16 cellular contexts compared by ENCODE assay signal in genomic region chr3:46400000-46400734, GRCh38. TPM values are rescaled to one million over a fixed set of nuclear protein-coding genes. Genes with fewer than 3 reads are reported as not detected.
DNase-seq lines count a peak whose midpoint lies in the region; ATAC-seq lines count a peak whose summit lies in the region.
"Had no signal": no experiment of that assay in that cellular context is flagged by ENCODE, and none has a peak within 500 bp of the region (broad histone marks: within the 10 kb centered on the region; RNA-seq: fewer than 3 reads in every experiment).

No MANE protein-coding gene starts in this region.

- DNase-seq in left cardiac atrium (no peak), Right ventricle myocardium superior (no peak), RPMI7951 (ENCODE audit: low read depth) (peak; percentile 89), hepatic stellate cell (ENCODE audit: low spot score) (peak; percentile 67), neuronal stem cell (ENCODE audit: low spot score) (no peak)
- no peak for DNase-seq in activated CD4-positive, alpha-beta T cell treated with anti-CD3 and anti-CD28 coated beads, Interleukin-2, amount 50 U/mL, for 4 hours
- no peak for DNase-seq in T-helper 2 cell treated with Interferon-gamma antibody and Interleukin-4, amounts not matched to agents 5 μg/mL and 100 μg/mL, for 36 hours (ENCODE audit: low spot score)
- DNase-seq: midbrain; NCI-H2029 treated with DMSO at 0.1 percent for 48 hours; posterior cingulate gyrus; stimulated activated CD4-positive, alpha-beta T cell treated with anti-CD3 and anti-CD28 coated beads, Interleukin-1b, Interleukin-23, amount 100 ng/mL, for 48 hours had no signal

- H3K23ac ChIP-seq in neuronal stem cell (ENCODE audit: low read depth, low read length, poor library complexity): no peak overlapping the region

- H3K18ac ChIP-seq in neuronal stem cell (ENCODE audit: low read length): no peak overlapping the region

- H2BK12ac ChIP-seq in neuronal stem cell (ENCODE audit: low read length): no peak overlapping the region

- H2AFZ ChIP-seq in neuronal stem cell (ENCODE audit: low read length): no peak overlapping the region

- no peak overlapping the region for H3K9ac ChIP-seq in neuronal stem cell (ENCODE audit: low read depth, low read length, poor library complexity)
- H3K9ac ChIP-seq: KMS-11 had no signal

- H3K4me3 ChIP-seq in neuronal stem cell (ENCODE audit: low read length in 2 of 2): no peak overlapping the region

- H3K4me1 ChIP-seq in neuronal stem cell (ENCODE audit: control insufficient read depth in 2 of 2, insufficient read depth in 1 of 2, low read depth in 1 of 2, low read length in 2 of 2): no peaks in the 10 kb centered on the region

- H3K36me3 Mint-ChIP-seq in T-helper 2 cell treated with Interferon-gamma antibody and Interleukin-4, amounts not matched to agents 5 μg/mL and 100 μg/mL, for 36 hours (ENCODE audit: low read depth): no peaks in the 10 kb centered on the region

- no peak overlapping the region for H3K4me3 Mint-ChIP-seq in T-helper 2 cell treated with Interferon-gamma antibody and Interleukin-4, amounts not matched to agents 5 μg/mL and 100 μg/mL, for 36 hours
- H3K4me3 Mint-ChIP-seq: T-helper 1 cell treated with Interleukin-12 subunit alpha and Interleukin-12 subunit beta and Interleukin-4 antibody, amounts not matched to agents 30 μg/mL and 1 μg/mL, for 36 hours had no signal

- no peak overlapping the region for H2BK120ac ChIP-seq in neuronal stem cell (ENCODE audit: low read depth, low read length)

- H3K27me3 Mint-ChIP-seq in T-helper 2 cell treated with Interferon-gamma antibody and Interleukin-4, amounts not matched to agents 5 μg/mL and 100 μg/mL, for 36 hours (ENCODE audit: low read depth): peaks cover 18% of the 10 kb centered on the region

- H2AK5ac ChIP-seq in neuronal stem cell (ENCODE audit: low read depth, low read length): no peak overlapping the region

- H4K8ac ChIP-seq in neuronal stem cell (ENCODE audit: low read depth, low read length): no peak overlapping the region

- ATAC-seq in left cardiac atrium: peak; percentile 52 to 90
- no peak for ATAC-seq in Right ventricle myocardium superior (ENCODE audit: poor library complexity)
- no peak for ATAC-seq in GM18498 (IDR thresholded peaks at IDR 0.05; ENCODE audit: unreplicated experiment)
- ATAC-seq: Panc1 had no signal

- H3K27ac ChIP-seq in neuronal stem cell (replicated peaks; ENCODE audit: low read length): no peak overlapping the region
- H3K27ac ChIP-seq: epithelial cell of prostate, KMS-11 had no signal

- no CpG with 5 or more reads among the region's 8 CpGs for WGBS in neuronal stem cell (ENCODE audit: extremely low coverage in 2 of 2, insufficient read length in 2 of 2, insufficient replicate concordance in 1 of 2), 2 donors

- H3K4me1 Mint-ChIP-seq in T-helper 2 cell treated with Interferon-gamma antibody and Interleukin-4, amounts not matched to agents 5 μg/mL and 100 μg/mL, for 36 hours (ENCODE audit: low read depth): peaks cover 5% of the 10 kb centered on the region

- H3K14ac ChIP-seq in neuronal stem cell (ENCODE audit: low read length): no peak overlapping the region

- H2BK15ac ChIP-seq in neuronal stem cell (ENCODE audit: low read length): no peak overlapping the region

- intact Hi-C loops in left cardiac atrium (cut with DNase I) (no loop called here), Right ventricle myocardium superior (cut with DNase I) (no loop called here)

- H3K9me3 ChIP-seq in neuronal stem cell (replicated peaks in 1 of 2; ENCODE audit: control insufficient read depth in 2 of 2, insufficient read depth in 1 of 2, low read depth in 1 of 2, low read length in 2 of 2): no peaks in the 10 kb centered on the region

- no peak overlapping the region for H2BK5ac ChIP-seq in neuronal stem cell (ENCODE audit: low read length)

- no peak overlapping the region for H3K27ac Mint-ChIP-seq in T-helper 2 cell treated with Interferon-gamma antibody and Interleukin-4, amounts not matched to agents 5 μg/mL and 100 μg/mL, for 36 hours
- H3K27ac Mint-ChIP-seq: T-helper 1 cell treated with Interleukin-12 subunit alpha and Interleukin-12 subunit beta and Interleukin-4 antibody, amounts not matched to agents 30 μg/mL and 1 μg/mL, for 36 hours had no signal

- no peak overlapping the region for H4K91ac ChIP-seq in neuronal stem cell (ENCODE audit: low read depth, low read length, poor library complexity)

- H3K36me3 ChIP-seq in neuronal stem cell (replicated peaks in 1 of 2; ENCODE audit: control insufficient read depth in 2 of 2, insufficient read depth in 2 of 2, low read length in 2 of 2): no peaks in the 10 kb centered on the region

- no peak overlapping the region for H3K4ac ChIP-seq in neuronal stem cell (ENCODE audit: low read length)

- H3K4me2 ChIP-seq in neuronal stem cell (ENCODE audit: insufficient read depth, low read length, poor library complexity, severe bottlenecking): no peak overlapping the region
- H3K4me2 ChIP-seq: KMS-11 had no signal

- H3K27me3 ChIP-seq in neuronal stem cell (ENCODE audit: control insufficient read depth in 3 of 3, insufficient read depth in 3 of 3, low read depth in 1 of 3, low read length in 3 of 3): no peaks in the 10 kb centered on the region

- H3K79me1 ChIP-seq in neuronal stem cell (ENCODE audit: low read depth, low read length): no peaks in the 10 kb centered on the region

- H3K9me3 Mint-ChIP-seq in T-helper 2 cell treated with Interferon-gamma antibody and Interleukin-4, amounts not matched to agents 5 μg/mL and 100 μg/mL, for 36 hours: peaks cover 5% of the 10 kb centered on the region

RNA-seq across cellular contexts. Expression of gene CCRL2, which starts 6.9 kb away (rescaled TPM):
- total RNA-seq in left cardiac atrium: 1 to 10 TPM; 2.1 to 3.1 TPM
- total RNA-seq in Right ventricle myocardium superior: 1.1 TPM
- total RNA-seq in RPMI7951 (2014; rRNA removed; shearing (Covaris generic)): 2.8 and 6.1 TPM in 2 replicates
- polyA plus RNA-seq in neuronal stem cell (2013, experiment 1 of 2): not detected
- not detected for polyA plus RNA-seq in neuronal stem cell (2013, experiment 2 of 2)

RNA-seq across cellular contexts. Expression of gene CCR5, which starts 29.4 kb away (rescaled TPM):
- 1 to 10 TPM; 1.4 to 2.2 TPM for total RNA-seq in left cardiac atrium
- total RNA-seq in Right ventricle myocardium superior: 0.24 TPM
- not detected in 2 replicates for total RNA-seq in RPMI7951 (2014; rRNA removed; shearing (Covaris generic))
- not detected for polyA plus RNA-seq in neuronal stem cell (2013, experiment 1 of 2)
- polyA plus RNA-seq in neuronal stem cell (2013, experiment 2 of 2): not detected

RNA-seq across cellular contexts. Expression of gene CCR2, which starts 46.3 kb away (rescaled TPM):
- total RNA-seq in left cardiac atrium: 1 to 10 TPM; 1.9 to 3.9 TPM
- total RNA-seq in Right ventricle myocardium superior: 0.91 TPM
- total RNA-seq in RPMI7951 (2014; rRNA removed; shearing (Covaris generic)): not detected in 2 replicates
- not detected for polyA plus RNA-seq in neuronal stem cell (2013, experiment 1 of 2)
- not detected for polyA plus RNA-seq in neuronal stem cell (2013, experiment 2 of 2)

Comparison
In these comparisons a context has a peak if more than half of its experiments do, and no peak if none do; other contexts are left out.
1. ATAC-seq: peak in left cardiac atrium (2 of 2); none in Right ventricle myocardium superior (single experiment) and GM18498 (single experiment).
2. DNase-seq: peak in RPMI7951 (single experiment) and hepatic stellate cell (single experiment); none in left cardiac atrium (single experiment), Right ventricle myocardium superior (single experiment), activated CD4-positive, alpha-beta T cell treated with anti-CD3 and anti-CD28 coated beads, Interleukin-2, amount 50 U/mL, for 4 hours (0 of 2), T-helper 2 cell treated with Interferon-gamma antibody and Interleukin-4, amounts not matched to agents 5 μg/mL and 100 μg/mL, for 36 hours (single experiment) and neuronal stem cell (single experiment).